Comparison of ENCODE assay signal across 15 cellular contexts in the genomic region with DNA sequence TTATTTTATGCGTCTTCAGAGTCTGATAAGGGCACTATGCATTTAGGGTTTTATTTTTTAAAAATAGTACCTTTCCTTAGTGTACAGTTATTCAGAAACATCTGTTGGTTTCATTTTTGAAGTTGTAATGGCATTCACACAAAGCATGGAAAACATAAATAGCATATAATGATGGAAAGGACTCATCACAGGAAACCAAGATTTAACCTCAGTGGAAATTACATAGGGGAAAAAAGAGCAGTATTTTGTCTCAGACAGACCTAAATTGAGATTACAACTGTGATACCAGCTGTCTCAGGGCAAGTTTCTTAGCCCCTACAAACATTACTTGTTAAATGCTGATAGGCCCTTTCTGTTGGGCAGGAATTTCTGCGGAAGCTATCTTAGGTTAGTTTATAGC. TPM values are rescaled to one million over a fixed set of nuclear protein-coding genes. Genes with fewer than 3 reads are reported as not detected.
DNase-seq lines count a peak whose midpoint lies in the region; ATAC-seq and TF ChIP-seq lines count a peak whose summit lies in the region.
"Had no signal": no experiment of that assay in that cellular context is flagged by ENCODE, and none has a peak within 500 bp of the region (broad histone marks: within the 10 kb centered on the region; RNA-seq: fewer than 3 reads in every experiment).

No MANE protein-coding gene starts in this region.

- TF ChIP-seq CTCF in GM13976 (IDR thresholded peaks at IDR 0.05; ENCODE audit: borderline replicate concordance, control extremely low read depth, extremely low read depth, insufficient read depth, missing control alignments) (no peak), right lobe of liver (IDR thresholded peaks at IDR 0.05) (no peak)

- H3K27ac Mint-ChIP-seq in activated T-helper 1 cell treated with anti-CD3 and anti-CD28 coated beads, Interleukin-12 subunit alpha, Interleukin-12 subunit beta, Interleukin-2, Interleukin-4 antibody, amounts not matched to agents 30 ng/mL and 10 ng/mL and 1 ng/mL, durations not matched to agents 14 hours and 24 hours and 36 hours: peak overlapping the region; percentile 92
- H3K27ac Mint-ChIP-seq: activated CD4-positive, alpha-beta T cell treated with anti-CD3 and anti-CD28 coated beads, Interleukin-2, amount 10 ng/mL, durations not matched to agents 7 days and 5 days; activated naive CD8-positive, alpha-beta T cell treated with anti-CD3 and anti-CD28 coated beads, Interleukin-2, amount 10 ng/mL, durations not matched to agents 7 days and 5 days had no signal

- WGBS in right lobe of liver (ENCODE audit: insufficient coverage, low coverage, low lambda C conversion rate, missing lambda C conversion rate): 48% methylated on average over 2 of the region's 2 CpGs

- no peaks in the 10 kb centered on the region for H3K9me3 ChIP-seq in right lobe of liver

- no peak for TF ChIP-seq POLR2A in right lobe of liver (IDR thresholded peaks at IDR 0.05)

- no peak overlapping the region for H3K27ac ChIP-seq in right lobe of liver
- H3K27ac ChIP-seq: cardiac muscle cell, foreskin keratinocyte had no signal

- H3K4me3 Mint-ChIP-seq in activated T-helper 1 cell treated with anti-CD3 and anti-CD28 coated beads, Interleukin-12 subunit alpha, Interleukin-12 subunit beta, Interleukin-2, Interleukin-4 antibody, amounts not matched to agents 30 ng/mL and 10 ng/mL and 1 ng/mL, durations not matched to agents 14 hours and 24 hours and 36 hours: peak overlapping the region; percentile 68
- H3K4me3 Mint-ChIP-seq: activated CD4-positive, alpha-beta T cell treated with anti-CD3 and anti-CD28 coated beads, Interleukin-2, amount 10 ng/mL, durations not matched to agents 7 days and 5 days; activated naive CD8-positive, alpha-beta T cell treated with anti-CD3 and anti-CD28 coated beads, Interleukin-2, amount 10 ng/mL, durations not matched to agents 7 days and 5 days; neural crest cell had no signal

- H3K9me3 Mint-ChIP-seq in activated T-helper 1 cell treated with anti-CD3 and anti-CD28 coated beads, Interleukin-12 subunit alpha, Interleukin-12 subunit beta, Interleukin-2, Interleukin-4 antibody, amounts not matched to agents 30 ng/mL and 10 ng/mL and 1 ng/mL, durations not matched to agents 14 hours and 24 hours and 36 hours: peaks cover 15% of the 10 kb centered on the region
- H3K9me3 Mint-ChIP-seq: activated CD4-positive, alpha-beta T cell treated with anti-CD3 and anti-CD28 coated beads, Interleukin-2, amount 10 ng/mL, durations not matched to agents 7 days and 5 days; neural crest cell had no signal

- peak; percentile 67 for ATAC-seq in GM19023 (IDR thresholded peaks at IDR 0.05; ENCODE audit: unreplicated experiment)
- peak; percentile 81 for ATAC-seq in HG02885 (IDR thresholded peaks at IDR 0.05; ENCODE audit: poor library complexity, unreplicated experiment)
- no peak for ATAC-seq in right lobe of liver
- ATAC-seq in left colon: no peak
- ATAC-seq: foreskin keratinocyte, Panc1 had no signal

- in situ Hi-C loops in GM13976 (cut with MboI; ENCODE audit: low sequenced_read_pairs, unreplicated experiment): no loop called here

- peaks cover 35% of the 10 kb centered on the region for H3K4me1 Mint-ChIP-seq in activated T-helper 1 cell treated with anti-CD3 and anti-CD28 coated beads, Interleukin-12 subunit alpha, Interleukin-12 subunit beta, Interleukin-2, Interleukin-4 antibody, amounts not matched to agents 30 ng/mL and 10 ng/mL and 1 ng/mL, durations not matched to agents 14 hours and 24 hours and 36 hours (ENCODE audit: low read depth)
- H3K4me1 Mint-ChIP-seq: neural crest cell had no signal

- peaks cover 3% of the 10 kb centered on the region for H3K36me3 Mint-ChIP-seq in activated T-helper 1 cell treated with anti-CD3 and anti-CD28 coated beads, Interleukin-12 subunit alpha, Interleukin-12 subunit beta, Interleukin-2, Interleukin-4 antibody, amounts not matched to agents 30 ng/mL and 10 ng/mL and 1 ng/mL, durations not matched to agents 14 hours and 24 hours and 36 hours (ENCODE audit: low read depth)
- H3K36me3 Mint-ChIP-seq: activated naive CD8-positive, alpha-beta T cell treated with anti-CD3 and anti-CD28 coated beads, Interleukin-2, amount 10 ng/mL, durations not matched to agents 7 days and 5 days had no signal

- H3K27me3 ChIP-seq in right lobe of liver: no peaks in the 10 kb centered on the region
- H3K27me3 ChIP-seq: cardiac muscle cell had no signal

- no peaks in the 10 kb centered on the region for H3K36me3 ChIP-seq in right lobe of liver
- H3K36me3 ChIP-seq: cardiac muscle cell had no signal

- H3K4me3 ChIP-seq in right lobe of liver: no peak overlapping the region
- H3K4me3 ChIP-seq: cardiac muscle cell had no signal

- intact Hi-C loops in activated T-helper 1 cell treated with anti-CD3 and anti-CD28 coated beads, Interleukin-12 subunit alpha, Interleukin-12 subunit beta, Interleukin-2, Interleukin-4 antibody, amounts not matched to agents 30 ng/mL and 10 ng/mL and 1 ng/mL, durations not matched to agents 14 hours and 24 hours and 36 hours (cut with micrococcal nuclease): loop anchor here (1.0 to 10.0 kb wide), 11 partner anchors 37 to 1679 kb away; a partner anchor contains a TSS
- intact Hi-C loops in right lobe of liver (cut with DNase I) (no loop called here), left colon (cut with DNase I, micrococcal nuclease) (no loop called here), cardiac septum (cut with DNase I) (no loop called here)

- H3K4me1 ChIP-seq in right lobe of liver: no peaks in the 10 kb centered on the region
- H3K4me1 ChIP-seq: foreskin keratinocyte had no signal

- DNase-seq in GM13976 (ENCODE audit: low spot score) (peak; percentile 29), right lobe of liver (no peak), left colon (no peak), cardiac septum (ENCODE audit: low spot score) (no peak)
- no peak for DNase-seq in activated T-helper 1 cell treated with anti-CD3 and anti-CD28 coated beads, Interleukin-12 subunit alpha, Interleukin-12 subunit beta, Interleukin-2, Interleukin-4 antibody, amounts not matched to agents 30 ng/mL and 10 ng/mL and 1 ng/mL, durations not matched to agents 14 hours and 24 hours and 36 hours (ENCODE audit: low spot score)
- DNase-seq: activated CD4-positive, alpha-beta T cell treated with anti-CD3 and anti-CD28 coated beads, Interleukin-2, amount 10 ng/mL, durations not matched to agents 7 days and 5 days; activated naive CD8-positive, alpha-beta T cell treated with anti-CD3 and anti-CD28 coated beads, Interleukin-2, amount 10 ng/mL, durations not matched to agents 7 days and 5 days; foreskin keratinocyte; NCI-H1930; NCI-H526 had no signal

- H3K27me3 Mint-ChIP-seq in activated T-helper 1 cell treated with anti-CD3 and anti-CD28 coated beads, Interleukin-12 subunit alpha, Interleukin-12 subunit beta, Interleukin-2, Interleukin-4 antibody, amounts not matched to agents 30 ng/mL and 10 ng/mL and 1 ng/mL, durations not matched to agents 14 hours and 24 hours and 36 hours (ENCODE audit: insufficient read depth): no peaks in the 10 kb centered on the region
- H3K27me3 Mint-ChIP-seq: activated CD4-positive, alpha-beta T cell treated with anti-CD3 and anti-CD28 coated beads, Interleukin-2, amount 10 ng/mL, durations not matched to agents 7 days and 5 days; activated naive CD8-positive, alpha-beta T cell treated with anti-CD3 and anti-CD28 coated beads, Interleukin-2, amount 10 ng/mL, durations not matched to agents 7 days and 5 days had no signal

RNA-seq across cellular contexts. Expression of a gene that starts 57.2 kb away (rescaled TPM):
- 19.2 and 20.4 TPM in 2 replicates for total RNA-seq in activated T-helper 1 cell treated with anti-CD3 and anti-CD28 coated beads, Interleukin-12 subunit alpha, Interleukin-12 subunit beta, Interleukin-2, Interleukin-4 antibody, amounts not matched to agents 30 ng/mL and 10 ng/mL and 1 ng/mL, durations not matched to agents 14 hours and 24 hours and 36 hours
- total RNA-seq in right lobe of liver: 10 to 100 TPM; 11.2 to 20.9 (median 15.7) TPM
- 10 to 100 TPM; 26.6 to 40.8 TPM for total RNA-seq in left colon
- total RNA-seq in cardiac septum: 13.2 TPM

RNA-seq across cellular contexts. Expression of a gene that starts 57.6 kb away (rescaled TPM):
- total RNA-seq in activated T-helper 1 cell treated with anti-CD3 and anti-CD28 coated beads, Interleukin-12 subunit alpha, Interleukin-12 subunit beta, Interleukin-2, Interleukin-4 antibody, amounts not matched to agents 30 ng/mL and 10 ng/mL and 1 ng/mL, durations not matched to agents 14 hours and 24 hours and 36 hours: 92.9 and 103 TPM in 2 replicates
- total RNA-seq in right lobe of liver (10 to 100 TPM in 3 of 6 experiments, 1 to 10 TPM in 3; 8.6 to 11.2 (median 9.9) TPM), left colon (10 to 100 TPM; 35.3 to 64.8 TPM), cardiac septum (17.5 TPM)

Comparison
In these comparisons a context has a peak if more than half of its experiments do, and no peak if none do; other contexts are left out.
1. ATAC-seq: peak in GM19023 (single experiment) and HG02885 (single experiment); none in right lobe of liver (0 of 4) and left colon (single experiment).